Comparison of ENCODE assay signal across 14 cellular contexts in the genomic region with DNA sequence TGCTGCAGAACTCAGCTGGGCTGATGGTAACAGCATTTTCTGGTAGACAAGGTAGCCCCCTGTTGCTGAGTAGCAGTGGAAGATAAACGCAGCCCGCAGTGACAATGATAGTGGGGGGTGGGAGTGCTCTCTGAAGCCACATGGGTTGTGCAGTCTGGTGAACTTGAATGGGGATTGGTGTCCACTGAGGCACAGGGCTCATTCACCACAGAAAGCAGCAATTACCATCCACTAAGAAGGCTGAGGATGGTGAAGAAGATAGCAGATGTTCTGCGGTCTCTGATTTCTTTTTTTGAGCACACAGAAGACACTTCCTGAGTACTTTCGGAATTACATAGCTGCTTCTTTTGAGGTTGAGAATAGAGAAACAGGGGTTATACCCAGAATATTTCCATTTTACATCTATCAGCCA.
DNase-seq lines count a peak whose midpoint lies in the region; ATAC-seq and TF ChIP-seq lines count a peak whose summit lies in the region.
"Had no signal": no experiment of that assay in that cellular context is flagged by ENCODE, and none has a peak within 500 bp of the region (broad histone marks: within the 10 kb centered on the region; RNA-seq: fewer than 3 reads in every experiment).

No MANE protein-coding gene starts in this region.

- no peak for TF ChIP-seq EP300 in gastroesophageal sphincter (IDR thresholded peaks at IDR 0.05)

- no peaks in the 10 kb centered on the region for H3K9me3 ChIP-seq in gastroesophageal sphincter

- H3K4me3 ChIP-seq in GM06990 (replicated peaks; ENCODE audit: low read depth, low read length) (peak overlapping the region; percentile 22), gastroesophageal sphincter (no peak overlapping the region)

- DNase-seq in GM06990 (ENCODE audit: extremely low read depth, insufficient read length) (peak; percentile 84), MV-4-11 (lab: John Stamatoyannopoulos, UW) (peak; percentile 77), superior temporal gyrus (ENCODE audit: extremely low spot score) (no peak), globus pallidus (ENCODE audit: low spot score) (no peak)
- no peak for DNase-seq in activated CD4-positive, alpha-beta T cell treated with anti-CD3 and anti-CD28 coated beads for 4 hours
- DNase-seq: activated CD4-positive, alpha-beta T cell treated with anti-CD3 and anti-CD28 coated beads, Interleukin-2, amount 50 U/mL, for 1 hour; activated naive CD4-positive, alpha-beta T cell treated with anti-CD3 and anti-CD28 coated beads, Interleukin-2, amount 50 U/mL, for 16 hours; foreskin melanocyte; NCI-H345; posterior cingulate gyrus; stimulated activated CD4-positive, alpha-beta T cell treated with anti-CD3 and anti-CD28 coated beads, Interleukin-4, amount 100 ng/mL, for 24 hours had no signal

- H3K4me1 ChIP-seq in gastroesophageal sphincter: no peaks in the 10 kb centered on the region

- no peak overlapping the region for H3K27ac ChIP-seq in gastroesophageal sphincter

- TF ChIP-seq CTCF in GM06990 (IDR thresholded peaks at IDR 0.05; ENCODE audit: insufficient read depth, low read length, poor library complexity, severe bottlenecking) (no peak), gastroesophageal sphincter (IDR thresholded peaks at IDR 0.05) (no peak)

- no peak for TF ChIP-seq POLR2A in gastroesophageal sphincter (IDR thresholded peaks at IDR 0.05)

- H3K36me3 ChIP-seq in GM06990 (ENCODE audit: control insufficient read depth, insufficient read depth, low read length) (no peaks in the 10 kb centered on the region), gastroesophageal sphincter (no peaks in the 10 kb centered on the region)

- WGBS in gastroesophageal sphincter (ENCODE audit: low coverage in 1 of 2), 2 donors: 61 to 88% methylated on average over 2 of the region's 4 CpGs

- H3K27me3 ChIP-seq in GM06990 (replicated peaks; ENCODE audit: control insufficient read depth, insufficient read depth, low read length): no peaks in the 10 kb centered on the region
- H3K27me3 ChIP-seq in gastroesophageal sphincter: no peaks in the 10 kb centered on the region

- ATAC-seq in GM19463 (IDR thresholded peaks at IDR 0.05; ENCODE audit: unreplicated experiment): peak; percentile 64
- ATAC-seq in HG02884 (IDR thresholded peaks at IDR 0.05; ENCODE audit: unreplicated experiment): peak; percentile 70
- no peak for ATAC-seq in gastroesophageal sphincter

Comparison
In these comparisons a context has a peak if more than half of its experiments do, and no peak if none do; other contexts are left out.
1. DNase-seq: peak in GM06990 (single experiment) and MV-4-11 (single experiment); none in superior temporal gyrus (single experiment), globus pallidus (single experiment) and activated CD4-positive, alpha-beta T cell treated with anti-CD3 and anti-CD28 coated beads for 4 hours (0 of 2).